17 cellular contexts compared by ENCODE assay signal in the genomic region with DNA sequence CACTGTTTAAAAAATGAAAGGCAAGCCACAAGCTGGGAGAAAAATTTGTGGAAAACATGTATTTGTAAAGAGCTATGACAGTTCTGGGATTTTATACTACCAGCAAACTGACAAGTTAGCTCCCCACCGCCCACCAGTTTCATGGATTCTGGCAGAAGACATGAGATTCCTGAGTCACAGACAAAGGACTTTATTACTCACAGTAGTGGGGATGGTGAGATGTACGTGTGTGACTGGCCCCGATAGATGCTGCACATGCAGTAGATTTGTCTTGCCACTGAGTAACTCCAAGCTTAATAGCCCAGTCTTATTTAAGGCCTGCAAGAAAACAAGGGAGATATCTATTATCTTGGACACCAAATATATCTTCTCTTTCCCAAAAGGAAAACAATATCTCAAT.
DNase-seq lines count a peak whose midpoint lies in the region; ATAC-seq and TF ChIP-seq lines count a peak whose summit lies in the region.
"Had no signal": no experiment of that assay in that cellular context is flagged by ENCODE, and none has a peak within 500 bp of the region (broad histone marks: within the 10 kb centered on the region; RNA-seq: fewer than 3 reads in every experiment).

No MANE protein-coding gene starts in this region.

- H3K9ac ChIP-seq in fibroblast of lung (ENCODE audit: insufficient read depth, low read length) = no peak overlapping the region

- H3K4me3 ChIP-seq in fibroblast of lung (replicated peaks in 1 of 4; ENCODE audit: control extremely low read depth in 1 of 4, insufficient read depth in 1 of 4, low read depth in 3 of 4, low read length in 4 of 4) = no peak overlapping the region
- H3K4me3 ChIP-seq: ascending aorta, heart right ventricle, sigmoid colon had no signal

- H3K27me3 Mint-ChIP-seq in osteocyte (ENCODE audit: unreplicated experiment) = no peaks in the 10 kb centered on the region

- ATAC-seq in HG03460 (IDR thresholded peaks at IDR 0.05; ENCODE audit: unreplicated experiment) (no peak), GM18502 (IDR thresholded peaks at IDR 0.05; ENCODE audit: poor library complexity, unreplicated experiment) (no peak), HG03342 (IDR thresholded peaks at IDR 0.05; ENCODE audit: unreplicated experiment) (no peak)
- ATAC-seq: left lobe of liver; natural killer cell treated with Interleukin-12 subunit alpha and Interleukin-12 subunit beta and Interleukin-15 and Interleukin-18, amount 100 ng/mL, for 72 hours had no signal

- peak overlapping the region; percentile 23 for H3K27ac Mint-ChIP-seq in osteocyte (ENCODE audit: unreplicated experiment)
- H3K27ac Mint-ChIP-seq: H9; natural killer cell treated with Interleukin-12 subunit alpha and Interleukin-12 subunit beta and Interleukin-15 and Interleukin-18, amount 100 ng/mL, for 72 hours had no signal

- TF ChIP-seq CTCF in fibroblast of lung (conservative IDR thresholded peaks at IDR 0.05 in 1 of 2, IDR thresholded peaks at IDR 0.05 in 1 of 2; ENCODE audit: low read depth in 1 of 2, low read length in 2 of 2) (no peak), osteocyte (IDR thresholded peaks at IDR 0.05) (no peak)

- no peaks in the 10 kb centered on the region for H3K4me1 ChIP-seq in fibroblast of lung (ENCODE audit: control insufficient read depth, extremely low read depth, insufficient read depth, low read length)
- H3K4me1 ChIP-seq: ascending aorta, heart right ventricle, sigmoid colon had no signal

- H3K4me3 Mint-ChIP-seq in osteocyte (ENCODE audit: unreplicated experiment) = no peak overlapping the region
- H3K4me3 Mint-ChIP-seq: H9; natural killer cell treated with Interleukin-12 subunit alpha and Interleukin-12 subunit beta and Interleukin-15 and Interleukin-18, amount 100 ng/mL, for 72 hours had no signal

- H4K20me1 ChIP-seq in fibroblast of lung (ENCODE audit: control insufficient read depth, extremely low read depth, insufficient read depth, low read length) = no peaks in the 10 kb centered on the region

- no peaks in the 10 kb centered on the region for H3K9me3 ChIP-seq in fibroblast of lung (ENCODE audit: control insufficient read depth, insufficient read depth, low read depth, low read length)

- DNase-seq in EH (ENCODE audit: low read depth) (peak; percentile 87), RPMI7951 (ENCODE audit: low read depth) (peak; percentile 81), fibroblast of lung (ENCODE audit: low read depth in 2 of 2) (peak; percentile 60 to 98), osteocyte (ENCODE audit: extremely low spot score, unreplicated experiment) (no peak), NCI-H510A treated with DMSO at 0.1 percent for 48 hours (lab: John Stamatoyannopoulos, UW) (no peak)
- DNase-seq: activated CD4-positive, CD25-positive, alpha-beta regulatory T cell; COR-L47; effector memory CD4-positive, alpha-beta T cell; H9; heart right ventricle; sigmoid colon had no signal

- peaks cover 22% of the 10 kb centered on the region for H3K36me3 Mint-ChIP-seq in osteocyte (ENCODE audit: unreplicated experiment)

- H3K27ac ChIP-seq in fibroblast of lung (ENCODE audit: insufficient read depth, low read length) = no peak overlapping the region
- H3K27ac ChIP-seq: ascending aorta, heart right ventricle, sigmoid colon had no signal

- peaks cover 24% of the 10 kb centered on the region for H3K4me1 Mint-ChIP-seq in osteocyte (ENCODE audit: unreplicated experiment)
- H3K4me1 Mint-ChIP-seq: H9 had no signal

- no peaks in the 10 kb centered on the region for H3K79me2 ChIP-seq in fibroblast of lung (ENCODE audit: control insufficient read depth, insufficient read depth, low read length)

- H3K9me3 Mint-ChIP-seq in osteocyte (ENCODE audit: unreplicated experiment) = peaks cover 36% of the 10 kb centered on the region

- H2AFZ ChIP-seq in fibroblast of lung (ENCODE audit: low read length) = no peak overlapping the region

- peak overlapping the region; percentile 2 for H3K4me2 ChIP-seq in fibroblast of lung (ENCODE audit: extremely low read depth, insufficient read depth, low read length)

- no peaks in the 10 kb centered on the region for H3K27me3 ChIP-seq in fibroblast of lung (ENCODE audit: control insufficient read depth, insufficient read depth, low read length)
- H3K27me3 ChIP-seq: ascending aorta, heart right ventricle, sigmoid colon had no signal

- no peaks in the 10 kb centered on the region for H3K36me3 ChIP-seq in fibroblast of lung (ENCODE audit: control insufficient read depth, insufficient read depth, low read length)
- H3K36me3 ChIP-seq: ascending aorta, heart right ventricle, sigmoid colon had no signal

Comparison
In these comparisons a context has a peak if more than half of its experiments do, and no peak if none do; other contexts are left out.
1. DNase-seq: peak in EH (single experiment), RPMI7951 (single experiment) and fibroblast of lung (2 of 2); none in osteocyte (single experiment) and NCI-H510A treated with DMSO at 0.1 percent for 48 hours (single experiment).